ENCODE assay signal across 8 cellular contexts in genomic region chr6:106325336-106326178, GRCh38. TPM values are rescaled to one million over a fixed set of nuclear protein-coding genes. Genes with fewer than 3 reads are reported as not detected.
DNase-seq lines count a peak whose midpoint lies in the region; ATAC-seq and TF ChIP-seq lines count a peak whose summit lies in the region.

Gene ATG5 (minus strand): TSS chr6:106325760. CDS start chr6:106316208, 9,552 bp downstream.

- peak within 1 kb of the TSS; percentile 79 for H3K27ac ChIP-seq in temporal lobe (ENCODE audit: low read depth, low read length)

- no peaks in the 10 kb centered on the region for H3K9me3 Mint-ChIP-seq in activated naive CD8-positive, alpha-beta T cell (ENCODE audit: low read depth)

- TF ChIP-seq CTCF in GM10248 (IDR thresholded peaks at IDR 0.05; ENCODE audit: control extremely low read depth, extremely low read depth, low read depth, missing control alignments), result no peak

- peak; percentile 99 for DNase-seq in GM10248 (ENCODE audit: extremely low spot score)
- peak; percentile 96 for DNase-seq in NCI-H1105 (lab: John Stamatoyannopoulos, UW)
- peak; percentile 98 for DNase-seq in SKM-1 treated with dmso at 0.1 percent for 144 hours (lab: John Stamatoyannopoulos, UW; ENCODE audit: unreplicated experiment)
- peak; percentile 82 for DNase-seq in glomerular endothelial cell (ENCODE audit: extremely low read depth, low read depth, low spot score)
- peak; percentile 98 for DNase-seq in occipital lobe (lab: John Stamatoyannopoulos, UW)

- H3K27ac Mint-ChIP-seq in activated naive CD8-positive, alpha-beta T cell, result peak within 1 kb of the TSS; percentile 98

- CTCF ChIA-PET in GM10248 (lab: Yijun Ruan, JAX), result interaction anchor here (1.0 to 1.6 kb wide), 4 partner anchors 9 to 285 kb away, joined by 3 to 11 read pairs (median 4); no protein-coding TSS in a partner anchor

- POLR2A ChIA-PET in GM10248 (lab: Yijun Ruan, JAX), result interaction anchor here (0.5 kb wide), 1 partner anchor 98 kb away, joined by 8 read pairs; no protein-coding TSS in a partner anchor

- peaks cover 48% of the 10 kb centered on the region for H3K4me1 Mint-ChIP-seq in activated naive CD8-positive, alpha-beta T cell (ENCODE audit: low read depth)

- ATAC-seq in HG02623 (IDR thresholded peaks at IDR 0.05; ENCODE audit: unreplicated experiment), result peak; percentile 94

- peaks cover 2% of the 10 kb centered on the region for H3K36me3 Mint-ChIP-seq in activated naive CD8-positive, alpha-beta T cell

- H3K4me3 Mint-ChIP-seq in activated naive CD8-positive, alpha-beta T cell, result peak within 1 kb of the TSS; percentile 99

- peaks cover 4% of the 10 kb centered on the region for H3K27me3 Mint-ChIP-seq in activated naive CD8-positive, alpha-beta T cell

RNA-seq across cellular contexts. Expression of gene ATG5, which starts in this region (rescaled TPM):
- total RNA-seq in glomerular endothelial cell, result 27.4 and 35.4 TPM in 2 replicates
- total RNA-seq in occipital lobe, result 76.1 TPM
- total RNA-seq in temporal lobe, result 39.3 TPM

Comparison
In these comparisons a context has a peak if more than half of its experiments do, and no peak if none do; other contexts are left out.
1. Peak in every context shown above with its lines: DNase-seq, ATAC-seq and H3K27ac ChIP-seq.